In the genomic region with DNA sequence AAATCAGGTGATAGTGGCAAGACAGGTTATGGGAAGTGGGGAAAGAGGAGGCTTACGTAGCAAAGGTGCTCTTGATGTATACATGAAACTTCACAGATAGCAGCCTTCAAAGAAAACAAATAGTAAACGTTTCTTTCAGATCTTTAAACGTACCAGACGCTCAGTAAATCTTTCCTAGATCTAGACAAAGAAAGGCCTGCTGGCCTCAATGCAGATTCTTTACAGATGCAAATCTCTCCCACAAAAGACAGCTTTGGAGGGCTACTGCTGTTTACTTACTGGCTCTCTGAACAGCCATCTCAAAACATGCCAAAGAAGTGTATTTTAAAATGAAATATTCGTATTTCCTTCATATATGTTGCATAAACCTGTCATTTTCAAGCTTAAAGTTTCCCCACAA, we compare ENCODE assay signal across 19 cellular contexts.
A peak's percentile ranks its signal among the peaks of the same experiment; 100 is the strongest.
DNase-seq lines count a peak whose midpoint lies in the region; ATAC-seq and TF ChIP-seq lines count a peak whose summit lies in the region.
"Had no signal": no experiment of that assay in that cellular context is flagged by ENCODE, and none has a peak within 500 bp of the region (broad histone marks: within the 10 kb centered on the region; RNA-seq: fewer than 3 reads in every experiment).

No MANE protein-coding gene starts in this region.

- H3K9me3 ChIP-seq in endodermal cell (ENCODE audit: control insufficient read depth, low read length), result no peaks in the 10 kb centered on the region
- no peaks in the 10 kb centered on the region for H3K9me3 ChIP-seq in neural progenitor cell (ENCODE audit: low read depth)
- no peaks in the 10 kb centered on the region for H3K9me3 ChIP-seq in CD8-positive, alpha-beta memory T cell (ENCODE audit: low read length)

- peak; percentile 83 for ATAC-seq in GM23338
- ATAC-seq: SK-N-SH treated with all-trans-retinoic acid at 6 μM for 48 hours had no signal

- H3K27me3 Mint-ChIP-seq in GM23338 (ENCODE audit: insufficient read depth, low read depth, poor library complexity), result no peaks in the 10 kb centered on the region
- no peaks in the 10 kb centered on the region for H3K27me3 Mint-ChIP-seq in endodermal cell (ENCODE audit: insufficient read depth)
- no peaks in the 10 kb centered on the region for H3K27me3 Mint-ChIP-seq in neural progenitor cell (ENCODE audit: insufficient read depth, low read depth)
- H3K27me3 Mint-ChIP-seq in CD8-positive, alpha-beta memory T cell, result no peaks in the 10 kb centered on the region
- H3K27me3 Mint-ChIP-seq: B cell had no signal

- POLR2A ChIA-PET in CD8-positive, alpha-beta memory T cell (lab: Charles Lee), result no interaction called here

- H3K4me1 Mint-ChIP-seq in GM23338, result peaks cover 12% of the 10 kb centered on the region
- peaks cover 12% of the 10 kb centered on the region for H3K4me1 Mint-ChIP-seq in endodermal cell
- H3K4me1 Mint-ChIP-seq in neural progenitor cell, result peaks cover 11% of the 10 kb centered on the region
- no peaks in the 10 kb centered on the region for H3K4me1 Mint-ChIP-seq in CD8-positive, alpha-beta memory T cell
- H3K4me1 Mint-ChIP-seq: B cell had no signal

- H2AFZ ChIP-seq in GM23338 (no peak overlapping the region), neural progenitor cell (replicated peaks) (no peak overlapping the region)
- H2AFZ ChIP-seq: PC-9 had no signal

- H3K4me1 ChIP-seq in GM23338 (ENCODE audit: insufficient read depth) (peaks cover 17% of the 10 kb centered on the region), endodermal cell (ENCODE audit: control insufficient read depth, insufficient read depth, low read length) (no peaks in the 10 kb centered on the region), neural progenitor cell (peaks cover 22% of the 10 kb centered on the region)
- no peaks in the 10 kb centered on the region for H3K4me1 ChIP-seq in CD8-positive, alpha-beta memory T cell (ENCODE audit: insufficient read depth, low read length)

- H3K4me2 ChIP-seq in GM23338 (peak overlapping the region; percentile 31), neural progenitor cell (peak overlapping the region; percentile 59)
- H3K4me2 ChIP-seq: KMS-11, PC-9 had no signal

- H3F3A ChIP-seq in GM23338 (replicated peaks; ENCODE audit: low read depth) (no peaks in the 10 kb centered on the region), neural progenitor cell (ENCODE audit: low read depth) (no peaks in the 10 kb centered on the region)

- H4K20me1 ChIP-seq in GM23338 (replicated peaks; ENCODE audit: insufficient read depth) (no peaks in the 10 kb centered on the region), neural progenitor cell (ENCODE audit: low read depth) (no peaks in the 10 kb centered on the region)

- CTCF ChIA-PET in CD8-positive, alpha-beta memory T cell (lab: Charles Lee), result no interaction called here

- H3K36me3 Mint-ChIP-seq in GM23338 (ENCODE audit: low read depth) (no peaks in the 10 kb centered on the region), endodermal cell (ENCODE audit: low read depth) (no peaks in the 10 kb centered on the region), neural progenitor cell (no peaks in the 10 kb centered on the region)
- H3K36me3 Mint-ChIP-seq in CD8-positive, alpha-beta memory T cell, result no peaks in the 10 kb centered on the region

- H3K79me2 ChIP-seq in GM23338 (replicated peaks; ENCODE audit: insufficient read depth), result no peaks in the 10 kb centered on the region
- no peaks in the 10 kb centered on the region for H3K79me2 ChIP-seq in neural progenitor cell (ENCODE audit: low read depth)

- H3K27me3 ChIP-seq in GM23338 (ENCODE audit: insufficient read depth), result no peaks in the 10 kb centered on the region
- H3K27me3 ChIP-seq in endodermal cell (ENCODE audit: control insufficient read depth, insufficient read depth, low read length, poor library complexity, severe bottlenecking), result no peaks in the 10 kb centered on the region
- no peaks in the 10 kb centered on the region for H3K27me3 ChIP-seq in neural progenitor cell
- H3K27me3 ChIP-seq in CD8-positive, alpha-beta memory T cell (ENCODE audit: insufficient read depth, low read length, poor library complexity, severe bottlenecking), result no peaks in the 10 kb centered on the region

- 42 to 48% methylated on average over 2 to 5 of the region's 5 CpGs for whole genome bisulfite sequencing in endodermal cell (ENCODE audit: insufficient coverage in 1 of 2, insufficient read length in 1 of 2), 2 experiments

- H3K4me3 ChIP-seq in GM23338 (no peak overlapping the region), endodermal cell (ENCODE audit: low read length) (no peak overlapping the region), neural progenitor cell (no peak overlapping the region)
- no peak overlapping the region for H3K4me3 ChIP-seq in CD8-positive, alpha-beta memory T cell (ENCODE audit: low read length)
- H3K4me3 ChIP-seq: PC-9 had no signal

- H3K36me3 ChIP-seq in GM23338 (ENCODE audit: insufficient read depth) (no peaks in the 10 kb centered on the region), endodermal cell (ENCODE audit: control insufficient read depth, insufficient read depth, low read length) (no peaks in the 10 kb centered on the region), neural progenitor cell (no peaks in the 10 kb centered on the region)
- H3K36me3 ChIP-seq in CD8-positive, alpha-beta memory T cell (ENCODE audit: insufficient read depth, low read length), result no peaks in the 10 kb centered on the region

- TF ChIP-seq CTCF in GM23338 (conservative IDR thresholded peaks at IDR 0.05; ENCODE audit: low read depth in 2 of 2), result no peak
- TF ChIP-seq CTCF in endodermal cell (conservative IDR thresholded peaks at IDR 0.05), result no peak
- TF ChIP-seq CTCF in neural progenitor cell (IDR thresholded peaks at IDR 0.05), result no peak

- H3K9me3 Mint-ChIP-seq in GM23338, result no peaks in the 10 kb centered on the region
- H3K9me3 Mint-ChIP-seq in endodermal cell, result no peaks in the 10 kb centered on the region
- no peaks in the 10 kb centered on the region for H3K9me3 Mint-ChIP-seq in neural progenitor cell
- peaks cover 3 to 26% (median 9%) of the 10 kb centered on the region in 5 donors for H3K9me3 Mint-ChIP-seq in CD8-positive, alpha-beta memory T cell

- H3K9ac ChIP-seq in endodermal cell (ENCODE audit: extremely low read depth, low read length, poor library complexity, severe bottlenecking), result no peak overlapping the region
- no peak overlapping the region for H3K9ac ChIP-seq in neural progenitor cell
- H3K9ac ChIP-seq: KMS-11 had no signal

- H3K9me2 ChIP-seq in GM23338 (ENCODE audit: insufficient read depth), result no peaks in the 10 kb centered on the region

- H3K27ac ChIP-seq in GM23338 (ENCODE audit: low read depth) (no peak overlapping the region), endodermal cell (ENCODE audit: low read depth, low read length) (no peak overlapping the region), neural progenitor cell (no peak overlapping the region)
- no peak overlapping the region for H3K27ac ChIP-seq in CD8-positive, alpha-beta memory T cell (ENCODE audit: low read depth, low read length)
- H3K27ac ChIP-seq: KMS-11, PC-9, RWPE1 had no signal

- DNase-seq in GM23338 (ENCODE audit: low spot score), result peak; percentile 64
- peak; percentile 5 for DNase-seq in NCI-H345 (lab: John Stamatoyannopoulos, UW)
- no peak for DNase-seq in endodermal cell
- peak; percentile 76 for DNase-seq in neural progenitor cell (ENCODE audit: low spot score)
- DNase-seq in DMS 273 (lab: John Stamatoyannopoulos, UW; ENCODE audit: unreplicated experiment), result no peak
- DNase-seq in DMS114 treated with DMSO at 0.1 percent for 48 hours (lab: John Stamatoyannopoulos, UW; ENCODE audit: unreplicated experiment), result no peak
- DNase-seq in CD8-positive, alpha-beta memory T cell, result no peak
- DNase-seq: COR-L47, DMS153, GF-D8, NCI-H1436 treated with DMSO at 0.1 percent for 48 hours, NCI-H2029 treated with DMSO at 0.1 percent for 48 hours, NCI-H510A treated with DMSO at 0.1 percent for 48 hours, PC-9, SIG-M5 had no signal

- H3K27ac Mint-ChIP-seq in GM23338, result no peak overlapping the region
- H3K27ac Mint-ChIP-seq in endodermal cell, result peak overlapping the region; percentile 65
- H3K27ac Mint-ChIP-seq in neural progenitor cell, result no peak overlapping the region
- H3K27ac Mint-ChIP-seq in CD8-positive, alpha-beta memory T cell, result no peak overlapping the region
- H3K27ac Mint-ChIP-seq: B cell had no signal

- H3K4me3 Mint-ChIP-seq in GM23338, result no peak overlapping the region
- H3K4me3 Mint-ChIP-seq in endodermal cell, result no peak overlapping the region
- no peak overlapping the region for H3K4me3 Mint-ChIP-seq in neural progenitor cell
- H3K4me3 Mint-ChIP-seq in CD8-positive, alpha-beta memory T cell, result no peak overlapping the region
- H3K4me3 Mint-ChIP-seq: B cell had no signal

Comparison
In these comparisons a context has a peak if more than half of its experiments do, and no peak if none do; other contexts are left out.
1. DNase-seq: peak in GM23338 (single experiment), NCI-H345 (single experiment) and neural progenitor cell (single experiment); none in endodermal cell (single experiment), DMS 273 (single experiment), DMS114 treated with DMSO at 0.1 percent for 48 hours (single experiment) and CD8-positive, alpha-beta memory T cell (0 of 5).